ENCODE assay signal across 1 cellular context in genomic region chr1:230423261-230423660, GRCh38.
TF ChIP-seq lines count a peak whose summit lies in the region.

No MANE protein-coding gene starts in this region.

TF ChIP-seq in GM23338, 12 proteins besides CTCF, POLR2A, EP300 and RAD21 (continued from another document):
- TF ChIP-seq, protein P1, sequence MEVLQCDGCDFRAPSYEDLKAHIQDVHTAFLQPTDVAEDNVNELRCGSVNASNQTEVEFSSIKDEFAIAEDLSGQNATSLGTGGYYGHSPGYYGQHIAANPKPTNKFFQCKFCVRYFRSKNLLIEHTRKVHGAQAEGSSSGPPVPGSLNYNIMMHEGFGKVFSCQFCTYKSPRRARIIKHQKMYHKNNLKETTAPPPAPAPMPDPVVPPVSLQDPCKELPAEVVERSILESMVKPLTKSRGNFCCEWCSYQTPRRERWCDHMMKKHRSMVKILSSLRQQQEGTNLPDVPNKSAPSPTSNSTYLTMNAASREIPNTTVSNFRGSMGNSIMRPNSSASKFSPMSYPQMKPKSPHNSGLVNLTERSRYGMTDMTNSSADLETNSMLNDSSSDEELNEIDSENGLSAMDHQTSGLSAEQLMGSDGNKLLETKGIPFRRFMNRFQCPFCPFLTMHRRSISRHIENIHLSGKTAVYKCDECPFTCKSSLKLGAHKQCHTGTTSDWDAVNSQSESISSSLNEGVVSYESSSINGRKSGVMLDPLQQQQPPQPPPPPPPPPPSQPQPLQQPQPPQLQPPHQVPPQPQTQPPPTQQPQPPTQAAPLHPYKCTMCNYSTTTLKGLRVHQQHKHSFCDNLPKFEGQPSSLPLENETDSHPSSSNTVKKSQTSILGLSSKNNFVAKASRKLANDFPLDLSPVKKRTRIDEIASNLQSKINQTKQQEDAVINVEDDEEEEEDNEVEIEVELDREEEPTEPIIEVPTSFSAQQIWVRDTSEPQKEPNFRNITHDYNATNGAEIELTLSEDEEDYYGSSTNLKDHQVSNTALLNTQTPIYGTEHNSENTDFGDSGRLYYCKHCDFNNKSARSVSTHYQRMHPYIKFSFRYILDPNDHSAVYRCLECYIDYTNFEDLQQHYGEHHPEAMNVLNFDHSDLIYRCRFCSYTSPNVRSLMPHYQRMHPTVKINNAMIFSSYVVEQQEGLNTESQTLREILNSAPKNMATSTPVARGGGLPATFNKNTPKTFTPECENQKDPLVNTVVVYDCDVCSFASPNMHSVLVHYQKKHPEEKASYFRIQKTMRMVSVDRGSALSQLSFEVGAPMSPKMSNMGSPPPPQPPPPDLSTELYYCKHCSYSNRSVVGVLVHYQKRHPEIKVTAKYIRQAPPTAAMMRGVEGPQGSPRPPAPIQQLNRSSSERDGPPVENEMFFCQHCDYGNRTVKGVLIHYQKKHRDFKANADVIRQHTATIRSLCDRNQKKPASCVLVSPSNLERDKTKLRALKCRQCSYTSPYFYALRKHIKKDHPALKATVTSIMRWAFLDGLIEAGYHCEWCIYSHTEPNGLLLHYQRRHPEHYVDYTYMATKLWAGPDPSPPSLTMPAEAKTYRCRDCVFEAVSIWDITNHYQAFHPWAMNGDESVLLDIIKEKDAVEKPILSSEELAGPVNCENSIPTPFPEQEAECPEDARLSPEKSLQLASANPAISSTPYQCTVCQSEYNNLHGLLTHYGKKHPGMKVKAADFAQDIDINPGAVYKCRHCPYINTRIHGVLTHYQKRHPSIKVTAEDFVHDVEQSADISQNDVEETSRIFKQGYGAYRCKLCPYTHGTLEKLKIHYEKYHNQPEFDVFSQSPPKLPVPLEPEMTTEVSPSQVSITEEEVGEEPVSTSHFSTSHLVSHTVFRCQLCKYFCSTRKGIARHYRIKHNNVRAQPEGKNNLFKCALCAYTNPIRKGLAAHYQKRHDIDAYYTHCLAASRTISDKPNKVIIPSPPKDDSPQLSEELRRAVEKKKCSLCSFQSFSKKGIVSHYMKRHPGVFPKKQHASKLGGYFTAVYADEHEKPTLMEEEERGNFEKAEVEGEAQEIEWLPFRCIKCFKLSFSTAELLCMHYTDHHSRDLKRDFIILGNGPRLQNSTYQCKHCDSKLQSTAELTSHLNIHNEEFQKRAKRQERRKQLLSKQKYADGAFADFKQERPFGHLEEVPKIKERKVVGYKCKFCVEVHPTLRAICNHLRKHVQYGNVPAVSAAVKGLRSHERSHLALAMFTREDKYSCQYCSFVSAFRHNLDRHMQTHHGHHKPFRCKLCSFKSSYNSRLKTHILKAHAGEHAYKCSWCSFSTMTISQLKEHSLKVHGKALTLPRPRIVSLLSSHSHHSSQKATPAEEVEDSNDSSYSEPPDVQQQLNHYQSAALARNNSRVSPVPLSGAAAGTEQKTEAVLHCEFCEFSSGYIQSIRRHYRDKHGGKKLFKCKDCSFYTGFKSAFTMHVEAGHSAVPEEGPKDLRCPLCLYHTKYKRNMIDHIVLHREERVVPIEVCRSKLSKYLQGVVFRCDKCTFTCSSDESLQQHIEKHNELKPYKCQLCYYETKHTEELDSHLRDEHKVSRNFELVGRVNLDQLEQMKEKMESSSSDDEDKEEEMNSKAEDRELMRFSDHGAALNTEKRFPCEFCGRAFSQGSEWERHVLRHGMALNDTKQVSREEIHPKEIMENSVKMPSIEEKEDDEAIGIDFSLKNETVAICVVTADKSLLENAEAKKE (CRISPR knock-in tag; IDR thresholded peaks at IDR 0.05), result no peak
TF ChIP-seq in GM23338: peak in this region for 0.
